Comparison of ENCODE assay signal across 11 cellular contexts in genomic region chr3:58537412-58538301, GRCh38. TPM values are rescaled to one million over a fixed set of nuclear protein-coding genes. Genes with fewer than 3 reads are reported as not detected.
DNase-seq lines count a peak whose midpoint lies in the region; ATAC-seq, FAIRE-seq and TF ChIP-seq lines count a peak whose summit lies in the region.
"Had no signal": no experiment of that assay in that cellular context is flagged by ENCODE, and none has a peak within 500 bp of the region (broad histone marks: within the 10 kb centered on the region; RNA-seq: fewer than 3 reads in every experiment).

No MANE protein-coding gene starts in this region.

- H3K36me3 ChIP-seq in duodenal mucosa (ENCODE audit: control insufficient read depth in 1 of 2, insufficient read depth in 2 of 2, low read length in 2 of 2) (peaks cover 4 to 19% of the 10 kb centered on the region in 2 donors), mucosa of stomach (ENCODE audit: control insufficient read depth, insufficient read depth, low read length) (no peaks in the 10 kb centered on the region), thoracic aorta (peaks cover 8% of the 10 kb centered on the region)

- ATAC-seq in thoracic aorta (ENCODE audit: insufficient number of reproducible peaks, low FRiP score, low read depth): no peak
- ATAC-seq: activated CD4-positive, CD25-positive, alpha-beta regulatory T cell treated with anti-CD3 and anti-CD28 coated beads, Interleukin-2, amount 50 U/mL, for 24 hours; effector memory CD8-positive, alpha-beta T cell had no signal

- TF ChIP-seq CTCF in RWPE1 (conservative IDR thresholded peaks at IDR 0.05; ENCODE audit: low read depth) (no peak), thoracic aorta (IDR thresholded peaks at IDR 0.05) (no peak)

- TF ChIP-seq POLR2A in H54 (IDR thresholded peaks at IDR 0.05; ENCODE audit: low read depth, low read length): no peak

- POLR2A ChIA-PET in RWPE1 (lab: Yijun Ruan, JAX; ENCODE audit: low non-redundant PET): no interaction called here

- H3K4me1 ChIP-seq in duodenal mucosa (ENCODE audit: control insufficient read depth in 1 of 2, insufficient read depth in 2 of 2, low read length in 2 of 2) (peaks cover 42 to 45% of the 10 kb centered on the region in 2 donors), mucosa of stomach (ENCODE audit: control insufficient read depth, insufficient read depth, low read length) (peaks cover 37% of the 10 kb centered on the region), thoracic aorta (ENCODE audit: control insufficient read depth in 1 of 2, low read depth in 2 of 2) (peaks cover 7 to 22% of the 10 kb centered on the region in 2 donors)

- H3K27ac ChIP-seq in RWPE1 (0 out of 2 replicates have a peak overlapping the region, but pooled peaks have one; percentile 56), duodenal mucosa (ENCODE audit: low read depth, low read length) (peak overlapping the region; percentile 64), thoracic aorta (peak overlapping the region; percentile 58 to 66)

- peak overlapping the region; percentile 61 to 63 for H3K4me3 ChIP-seq in duodenal mucosa (ENCODE audit: low read depth in 1 of 2, low read length in 2 of 2)
- H3K4me3 ChIP-seq in mucosa of stomach (ENCODE audit: low read length): no peak overlapping the region
- no peak overlapping the region for H3K4me3 ChIP-seq in thoracic aorta

- no peaks in the 10 kb centered on the region for H3K27me3 ChIP-seq in duodenal mucosa (ENCODE audit: control insufficient read depth in 1 of 2, insufficient read depth in 2 of 2, low read length in 2 of 2)
- H3K27me3 ChIP-seq in mucosa of stomach (ENCODE audit: control insufficient read depth, insufficient read depth, low read length): no peaks in the 10 kb centered on the region
- H3K27me3 ChIP-seq in thoracic aorta (replicated peaks; ENCODE audit: insufficient read depth): no peaks in the 10 kb centered on the region

- no peaks in the 10 kb centered on the region for H3K9me3 ChIP-seq in duodenal mucosa (ENCODE audit: control insufficient read depth in 1 of 2, low read length in 2 of 2)
- H3K9me3 ChIP-seq in mucosa of stomach (ENCODE audit: control insufficient read depth, low read length): no peaks in the 10 kb centered on the region
- H3K9me3 ChIP-seq in thoracic aorta: no peaks in the 10 kb centered on the region

- DNase-seq in RWPE1 (ENCODE audit: low spot score) (no peak), thoracic aorta (ENCODE audit: low spot score) (no peak), NCI-H187 treated with DMSO at 0.1 percent for 48 hours (lab: John Stamatoyannopoulos, UW) (no peak), NCI-H2107 treated with DMSO at 0.1 percent for 48 hours (lab: John Stamatoyannopoulos, UW; ENCODE audit: unreplicated experiment) (no peak), H54 (ENCODE audit: insufficient read length, low spot score) (no peak)
- DNase-seq: effector memory CD8-positive, alpha-beta T cell; NCI-H446 treated with DMSO at 0.1 percent for 48 hours had no signal

- FAIRE-seq in H54 (lab: Jason Lieb, UNC): no peak

- CTCF ChIA-PET in RWPE1 (lab: Yijun Ruan, JAX): no interaction called here

- H3K9ac ChIP-seq in duodenal mucosa (ENCODE audit: low read depth in 1 of 2, low read length in 2 of 2): peak overlapping the region; percentile 77 to 78
- peak overlapping the region; percentile 72 for H3K9ac ChIP-seq in mucosa of stomach (ENCODE audit: low read length)

RNA-seq across cellular contexts. Expression of gene ACOX2, which starts 0.7 kb away (rescaled TPM):
- 10 to 100 TPM; 20.8 to 22.2 TPM for total RNA-seq in thoracic aorta
- total RNA-seq: activated T-helper 1 cell treated with anti-CD3 and anti-CD28 coated beads, Interleukin-12 subunit alpha, Interleukin-12 subunit beta, Interleukin-2, Interleukin-4 antibody, amounts not matched to agents 30 ng/mL and 10 ng/mL and 1 ng/mL, durations not matched to agents 14 hours and 24 hours and 36 hours had no signal

RNA-seq across cellular contexts. Expression of gene FAM107A, which starts 39.5 kb away (rescaled TPM):
- 10 to 100 TPM; 25.3 to 63.6 TPM for total RNA-seq in thoracic aorta
- total RNA-seq: activated T-helper 1 cell treated with anti-CD3 and anti-CD28 coated beads, Interleukin-12 subunit alpha, Interleukin-12 subunit beta, Interleukin-2, Interleukin-4 antibody, amounts not matched to agents 30 ng/mL and 10 ng/mL and 1 ng/mL, durations not matched to agents 14 hours and 24 hours and 36 hours had no signal

RNA-seq across cellular contexts. Expression of gene KCTD6, which starts 45.8 kb away (rescaled TPM):
- total RNA-seq in thoracic aorta: 10 to 100 TPM; 14.5 to 28.6 TPM

Comparison
In these comparisons a context has a peak if more than half of its experiments do, and no peak if none do; other contexts are left out.
1. H3K4me3 ChIP-seq: peak in duodenal mucosa (2 of 2); none in mucosa of stomach (single experiment) and thoracic aorta (single experiment).
2. Peak in every context shown above with its lines, with median percentiles within 50 percentile points of each other: H3K27ac ChIP-seq.